ENCODE assay signal across 26 cellular contexts in genomic region chr1:31651766-31652165, GRCh38. TPM values are rescaled to one million over a fixed set of nuclear protein-coding genes. Genes with fewer than 3 reads are reported as not detected.
"Had no signal": no experiment of that assay in that cellular context is flagged by ENCODE, and none has a peak within 500 bp of the region (broad histone marks: within the 10 kb centered on the region; RNA-seq: fewer than 3 reads in every experiment).

No MANE protein-coding gene starts in this region.

- ATAC-seq: activated CD4-positive, CD25-positive, alpha-beta regulatory T cell treated with anti-CD3 and anti-CD28 coated beads, Interleukin-2, amount 50 U/mL, for 24 hours; activated CD8-positive, alpha-beta memory T cell treated with anti-CD3 and anti-CD28 coated beads, Interleukin-2, amount 10 ng/mL, durations not matched to agents 7 days and 5 days; activated CD8-positive, alpha-beta T cell treated with anti-CD3 and anti-CD28 coated beads for 36 hours; activated naive CD8-positive, alpha-beta T cell treated with anti-CD3 and anti-CD28 coated beads, Interleukin-2, amount 50 U/mL, for 24 hours; body of pancreas; heart right ventricle; left lobe of liver; natural killer cell treated with Interleukin-12 subunit alpha and Interleukin-12 subunit beta and Interleukin-15 and Interleukin-18, amount 100 ng/mL, for 72 hours had no signal

- H3K27ac ChIP-seq: body of pancreas, neutrophil had no signal

- H3K27me3 ChIP-seq: body of pancreas, heart right ventricle, neutrophil had no signal

- H3K4me1 ChIP-seq: body of pancreas had no signal

- DNase-seq: activated CD4-positive, alpha-beta T cell treated with anti-CD3 and anti-CD28 coated beads, Interleukin-2, amount 10 ng/mL, durations not matched to agents 24 days and 14 days; activated CD8-positive, alpha-beta memory T cell treated with anti-CD3 and anti-CD28 coated beads, Interleukin-2, amount 10 ng/mL, durations not matched to agents 7 days and 5 days; activated CD8-positive, alpha-beta T cell treated with anti-CD3 and anti-CD28 coated beads for 36 hours; activated effector memory CD4-positive, alpha-beta T cell treated with anti-CD3 and anti-CD28 coated beads, Interleukin-2, amount 50 U/mL, for 16 hours; activated naive CD4-positive, alpha-beta T cell treated with anti-CD3 and anti-CD28 coated beads, Interleukin-2, amount 50 U/mL, for 16 hours; activated naive CD8-positive, alpha-beta T cell treated with anti-CD3 and anti-CD28 coated beads, Interleukin-2, amount 50 U/mL, for 24 hours; activated T-cell treated with anti-CD3 and anti-CD28 coated beads for 4 hours; body of pancreas; effector CD8-positive, alpha-beta T cell; erythroblast; foreskin fibroblast; heart right ventricle; midbrain; stimulated activated CD4-positive, alpha-beta T cell treated with anti-CD3 and anti-CD28 coated beads, Interleukin-4, amount 100 ng/mL, for 24 hours; stimulated activated naive CD4-positive, alpha-beta T cell treated with Interleukin-2 at 50 U/mL for 16 hours; substantia nigra; T-helper 2 cell had no signal

- H3K4me3 ChIP-seq: body of pancreas, heart right ventricle, SK-N-MC had no signal

- H3K9me3 ChIP-seq: body of pancreas, heart right ventricle, neutrophil had no signal

- H3K36me3 ChIP-seq: neutrophil had no signal

RNA-seq across cellular contexts. Expression of gene HCRTR1, which starts 34.3 kb away (rescaled TPM):
- total RNA-seq: activated CD4-positive, alpha-beta T cell treated with anti-CD3 and anti-CD28 coated beads, Interleukin-2, amount 10 ng/mL, durations not matched to agents 24 days and 14 days; activated CD8-positive, alpha-beta memory T cell treated with anti-CD3 and anti-CD28 coated beads, Interleukin-2, amount 10 ng/mL, durations not matched to agents 7 days and 5 days; activated CD8-positive, alpha-beta T cell treated with anti-CD3 and anti-CD28 coated beads for 36 hours; body of pancreas; cardiac septum; fibroblast of lung; left lobe of liver; natural killer cell treated with Interleukin-12 subunit alpha and Interleukin-12 subunit beta and Interleukin-15 and Interleukin-18, amount 100 ng/mL, for 72 hours; renal cortical epithelial cell had no signal
- polyA plus RNA-seq: fibroblast of lung, keratinocyte had no signal

RNA-seq across cellular contexts. Expression of gene COL16A1, which starts 52.1 kb away (rescaled TPM):
- total RNA-seq: activated CD4-positive, alpha-beta T cell treated with anti-CD3 and anti-CD28 coated beads, Interleukin-2, amount 10 ng/mL, durations not matched to agents 24 days and 14 days; activated CD8-positive, alpha-beta memory T cell treated with anti-CD3 and anti-CD28 coated beads, Interleukin-2, amount 10 ng/mL, durations not matched to agents 7 days and 5 days had no signal
